In genomic region chr1:116595946-116596741, GRCh38 we compare ENCODE assay signal across 8 cellular contexts. TPM values are rescaled to one million over a fixed set of nuclear protein-coding genes. Genes with fewer than 3 reads are reported as not detected.
DNase-seq lines count a peak whose midpoint lies in the region; TF ChIP-seq lines count a peak whose summit lies in the region.
"Not testable (repeated sequence)": the region's sequence is repeated elsewhere in the genome, so short reads cannot be mapped to it uniquely, and the experiment has no call there.

No MANE protein-coding gene starts in this region.

- not testable (repeated sequence) for H3K14ac ChIP-seq in neuronal stem cell (ENCODE audit: low read length)

- H2BK12ac ChIP-seq in neuronal stem cell (ENCODE audit: low read length), result not testable (repeated sequence)

- TF ChIP-seq CTCF in VCaP (conservative IDR thresholded peaks at IDR 0.05) (peak; percentile 63), astrocyte of the cerebellum (IDR thresholded peaks at IDR 0.05; ENCODE audit: low read depth, low read length, missing control alignments) (peak; percentile 54), tibial nerve (IDR thresholded peaks at IDR 0.05) (peak; percentile 38 to 60 (median 43))

- H3K9me3 ChIP-seq in neuronal stem cell (replicated peaks in 1 of 2; ENCODE audit: control insufficient read depth in 2 of 2, insufficient read depth in 1 of 2, low read depth in 1 of 2, low read length in 2 of 2); tibial nerve: not testable (repeated sequence)

- not testable (repeated sequence) for H3K79me1 ChIP-seq in neuronal stem cell (ENCODE audit: low read depth, low read length)

- H4K91ac ChIP-seq in neuronal stem cell (ENCODE audit: low read depth, low read length, poor library complexity), result not testable (repeated sequence)

- not testable (repeated sequence) for H2BK120ac ChIP-seq in neuronal stem cell (ENCODE audit: low read depth, low read length)

- not testable (repeated sequence) for H2AK5ac ChIP-seq in neuronal stem cell (ENCODE audit: low read depth, low read length)

- DNase-seq in EH (ENCODE audit: low read depth) (peak; percentile 43), HCEC 1CT (peak; percentile 6), NCI-H1417 (lab: John Stamatoyannopoulos, UW) (peak in 2 of 3 experiments; percentile 25), head of caudate nucleus (peak in 31 of 42 donors; percentile 25 to 79 (median 57)), tibial nerve (ENCODE audit: low spot score in 2 of 2) (peak in 1 of 2 donors; percentile 89)
- DNase-seq in astrocyte of the cerebellum (ENCODE audit: low read depth); neuronal stem cell (ENCODE audit: low spot score): not testable (repeated sequence)

- not testable (repeated sequence) for TF ChIP-seq EP300 in tibial nerve (IDR thresholded peaks at IDR 0.05)

- H3K4me3 ChIP-seq in astrocyte of the cerebellum (ENCODE audit: low read depth, low read length), result not testable (repeated sequence)
- H3K4me3 ChIP-seq in neuronal stem cell (ENCODE audit: low read length in 2 of 2) (peak overlapping the region in 1 of 2 donors; percentile 16), tibial nerve (peak overlapping the region in 1 of 4 donors; percentile 18)

- H3K4ac ChIP-seq in neuronal stem cell (ENCODE audit: low read length), result not testable (repeated sequence)

- peaks cover 0 to 15% of the 10 kb centered on the region in 2 donors for H3K4me1 ChIP-seq in neuronal stem cell (ENCODE audit: control insufficient read depth in 2 of 2, insufficient read depth in 1 of 2, low read depth in 1 of 2, low read length in 2 of 2)
- H3K4me1 ChIP-seq in tibial nerve, result not testable (repeated sequence)

- WGBS in neuronal stem cell (ENCODE audit: extremely low coverage in 2 of 2, insufficient read length in 2 of 2, insufficient replicate concordance in 1 of 2), 2 donors, result no CpG with 5 or more reads among the region's 8 CpGs
- 9 to 10% methylated on average over 8 of the region's 8 CpGs for WGBS in tibial nerve, 2 donors

- not testable (repeated sequence) for H3K18ac ChIP-seq in neuronal stem cell (ENCODE audit: low read length)

- H4K8ac ChIP-seq in neuronal stem cell (ENCODE audit: low read depth, low read length), result not testable (repeated sequence)

- peak overlapping the region; percentile 74 for H2AFZ ChIP-seq in neuronal stem cell (ENCODE audit: low read length)

- H3K23ac ChIP-seq in neuronal stem cell (ENCODE audit: low read depth, low read length, poor library complexity), result not testable (repeated sequence)

- not testable (repeated sequence) for H2BK15ac ChIP-seq in neuronal stem cell (ENCODE audit: low read length)

- not testable (repeated sequence) for H3K36me3 ChIP-seq in neuronal stem cell (replicated peaks in 1 of 2; ENCODE audit: control insufficient read depth in 2 of 2, insufficient read depth in 2 of 2, low read length in 2 of 2); tibial nerve

- intact Hi-C loops in head of caudate nucleus (cut with DNase I), result not testable (repeated sequence)

- not testable (repeated sequence) for H3K4me2 ChIP-seq in neuronal stem cell (ENCODE audit: insufficient read depth, low read length, poor library complexity, severe bottlenecking)

- not testable (repeated sequence) for TF ChIP-seq POLR2A in tibial nerve (IDR thresholded peaks at IDR 0.05)

- not testable (repeated sequence) for H3K9ac ChIP-seq in neuronal stem cell (ENCODE audit: low read depth, low read length, poor library complexity)

- not testable (repeated sequence) for H3K27me3 ChIP-seq in neuronal stem cell (ENCODE audit: control insufficient read depth in 3 of 3, insufficient read depth in 3 of 3, low read depth in 1 of 3, low read length in 3 of 3); tibial nerve

- H3K27ac ChIP-seq in VCaP; neuronal stem cell (replicated peaks; ENCODE audit: low read length); tibial nerve: not testable (repeated sequence)

- not testable (repeated sequence) for H2BK5ac ChIP-seq in neuronal stem cell (ENCODE audit: low read length)

- in situ Hi-C loops in astrocyte of the cerebellum (cut with HindIII; ENCODE audit: low sequenced_read_pairs), result not testable (repeated sequence)

RNA-seq across cellular contexts. Expression of gene CD58, which starts 25.3 kb away (rescaled TPM):
- polyA plus RNA-seq in neuronal stem cell (2013, experiment 1 of 2), result 5.0 TPM
- polyA plus RNA-seq in neuronal stem cell (2013, experiment 2 of 2), result 4.9 TPM
- 10 to 100 TPM; 15.9 to 36.0 (median 21.8) TPM for total RNA-seq in tibial nerve
